15 cellular contexts compared by ENCODE assay signal in the genomic region with DNA sequence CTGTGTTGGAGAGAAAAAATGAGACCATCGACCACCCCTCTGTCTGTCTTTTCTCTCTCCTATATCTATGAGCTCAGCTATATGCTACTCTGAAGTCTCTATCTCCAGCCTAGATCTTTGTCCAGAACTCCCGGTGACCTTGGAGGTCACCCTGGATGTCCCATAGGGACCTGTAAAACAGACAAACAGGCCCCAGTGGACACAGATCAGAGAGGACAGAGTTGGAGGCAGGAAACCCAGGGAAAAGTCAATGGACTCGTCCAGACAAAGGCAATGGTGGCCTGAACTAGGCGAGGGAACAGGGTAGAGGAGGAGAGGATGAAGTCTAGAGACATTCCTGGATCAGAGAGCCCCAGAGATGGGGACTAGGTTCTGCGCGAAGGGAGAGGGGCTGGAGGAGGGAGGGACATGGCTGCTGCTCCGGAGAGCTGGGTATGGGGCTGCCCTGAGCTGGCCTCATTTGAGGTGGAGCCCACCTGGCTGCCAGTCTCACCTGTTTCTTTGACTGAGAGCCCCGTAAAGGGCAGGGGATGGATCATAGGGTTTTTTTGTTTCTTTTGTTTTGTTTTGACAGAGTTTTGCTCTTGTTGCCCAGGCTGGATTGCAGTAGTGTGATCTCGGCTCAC. TPM values are rescaled to one million over a fixed set of nuclear protein-coding genes. Genes with fewer than 3 reads are reported as not detected.
"Had no signal": no experiment of that assay in that cellular context is flagged by ENCODE, and none has a peak within 500 bp of the region (broad histone marks: within the 10 kb centered on the region; RNA-seq: fewer than 3 reads in every experiment).

No MANE protein-coding gene starts in this region.

- H3K36me3 Mint-ChIP-seq: mesothelial cell of epicardium had no signal

- H3K27me3 ChIP-seq: ascending aorta, transverse colon had no signal

- H3K4me3 ChIP-seq: ascending aorta, heart right ventricle, lower lobe of right lung, transverse colon had no signal

- H3K36me3 ChIP-seq: ascending aorta, heart right ventricle, lower lobe of right lung, transverse colon had no signal

- H3K9me3 ChIP-seq: ascending aorta, heart right ventricle, lower lobe of right lung, transverse colon had no signal

- H3K27ac ChIP-seq: ascending aorta, heart right ventricle, lower lobe of right lung, transverse colon had no signal

- H3K4me3 Mint-ChIP-seq: activated B cell treated with CpG ODN at 0.5 μM for 24 hours; activated CD4-positive, alpha-beta T cell treated with anti-CD3 and anti-CD28 coated beads, Interleukin-2, amount 10 ng/mL, durations not matched to agents 7 days and 5 days; activated naive CD8-positive, alpha-beta T cell treated with anti-CD3 and anti-CD28 coated beads, Interleukin-2, amount 50 U/mL, for 24 hours; mesothelial cell of epicardium; T-helper 2 cell treated with Interferon-gamma antibody and Interleukin-4, amounts not matched to agents 5 μg/mL and 100 μg/mL, for 36 hours had no signal

- H3K27ac Mint-ChIP-seq: activated B cell treated with CpG ODN at 0.5 μM for 24 hours; activated naive CD8-positive, alpha-beta T cell treated with anti-CD3 and anti-CD28 coated beads, Interleukin-2, amount 50 U/mL, for 24 hours; T-helper 2 cell treated with Interferon-gamma antibody and Interleukin-4, amounts not matched to agents 5 μg/mL and 100 μg/mL, for 36 hours had no signal

- DNase-seq: activated B cell treated with CpG ODN at 0.5 μM for 24 hours; activated CD4-positive, alpha-beta T cell treated with anti-CD3 and anti-CD28 coated beads, Interleukin-2, amount 10 ng/mL, durations not matched to agents 7 days and 5 days; activated CD8-positive, alpha-beta memory T cell treated with anti-CD3 and anti-CD28 coated beads for 24 hours; activated naive CD4-positive, alpha-beta T cell; activated naive CD8-positive, alpha-beta T cell treated with anti-CD3 and anti-CD28 coated beads, Interleukin-2, amount 50 U/mL, for 24 hours; heart right ventricle; left cardiac atrium; lower lobe of right lung; stimulated activated CD4-positive, alpha-beta T cell treated with anti-CD3 and anti-CD28 coated beads, Interleukin-2, amount 100 ng/mL, for 48 hours; stimulated activated naive CD4-positive, alpha-beta T cell; transverse colon had no signal

- ATAC-seq: activated naive CD8-positive, alpha-beta T cell treated with anti-CD3 and anti-CD28 coated beads, Interleukin-2, amount 50 U/mL, for 24 hours; heart right ventricle; left cardiac atrium; lower lobe of right lung had no signal

- H3K27me3 Mint-ChIP-seq: activated B cell treated with CpG ODN at 0.5 μM for 24 hours; activated naive CD8-positive, alpha-beta T cell treated with anti-CD3 and anti-CD28 coated beads, Interleukin-2, amount 50 U/mL, for 24 hours had no signal

- H3K9me3 Mint-ChIP-seq: activated B cell treated with CpG ODN at 0.5 μM for 24 hours; activated naive CD8-positive, alpha-beta T cell treated with anti-CD3 and anti-CD28 coated beads, Interleukin-2, amount 50 U/mL, for 24 hours; mesothelial cell of epicardium; T-helper 2 cell treated with Interferon-gamma antibody and Interleukin-4, amounts not matched to agents 5 μg/mL and 100 μg/mL, for 36 hours had no signal

RNA-seq across cellular contexts. Expression of gene TSSK3, which starts 15.7 kb away (rescaled TPM):
- total RNA-seq: epithelial cell of proximal tubule had no signal
